In the genomic region with DNA sequence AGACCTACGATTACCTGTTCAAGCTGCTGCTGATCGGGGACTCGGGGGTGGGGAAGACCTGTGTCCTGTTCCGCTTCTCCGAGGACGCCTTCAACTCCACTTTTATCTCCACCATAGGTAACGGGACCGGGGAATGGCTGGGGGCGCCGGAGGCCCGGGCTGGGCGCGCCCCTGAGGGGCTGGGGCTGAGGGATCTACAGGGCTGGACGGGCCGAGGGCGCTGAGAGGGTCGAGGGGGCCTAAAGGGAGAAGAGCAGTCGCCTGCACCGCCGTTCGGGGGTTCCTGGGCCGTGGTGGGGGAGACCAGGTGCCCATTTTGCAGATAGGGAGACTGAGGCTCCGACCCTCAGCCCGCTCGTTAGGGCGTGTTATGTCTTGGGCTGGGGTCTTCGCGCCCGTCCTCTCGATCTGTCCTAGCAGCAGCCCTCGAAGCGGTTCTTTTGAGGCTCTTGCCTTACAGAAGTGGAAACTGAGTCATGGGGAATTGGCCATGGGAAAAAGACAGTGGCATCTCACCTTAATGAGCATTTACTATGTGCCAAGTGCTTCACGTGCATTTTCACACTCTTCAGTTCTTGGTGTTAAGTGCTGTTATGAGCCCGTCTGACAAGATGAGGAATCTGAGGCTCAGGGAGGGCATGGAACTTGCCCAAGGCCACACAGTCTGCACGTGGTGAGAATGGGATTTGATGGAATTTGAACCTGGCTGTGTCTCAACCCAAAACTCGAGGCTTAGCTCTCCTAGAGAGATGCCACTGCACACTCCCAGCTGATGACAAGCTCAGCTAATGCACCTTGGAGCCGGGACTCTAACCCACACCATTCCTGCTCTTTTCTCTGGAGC, we compare ENCODE assay signal across 8 cellular contexts. TPM values are rescaled to one million over a fixed set of nuclear protein-coding genes. Genes with fewer than 3 reads are reported as not detected.
A peak's percentile ranks its signal among the peaks of the same experiment; 100 is the strongest.
DNase-seq lines count a peak whose midpoint lies in the region; ATAC-seq and TF ChIP-seq lines count a peak whose summit lies in the region.

No MANE protein-coding gene starts in this region.

- H3K4me2 ChIP-seq in skeletal muscle satellite cell (ENCODE audit: low read length) = peak overlapping the region; percentile 99

- H3K9me3 Mint-ChIP-seq in T-cell (no peaks in the 10 kb centered on the region), glutamatergic neuron (ENCODE audit: unreplicated experiment) (peaks cover 4% of the 10 kb centered on the region)

- CTCF ChIA-PET in T-cell (lab: Charles Lee) = interaction anchor here in 1 of 2 donors (1.9 to 2.0 kb wide), 2 partner anchors 26 to 41 kb away, joined by 5 to 10 read pairs; no protein-coding TSS in a partner anchor

- H3K9me3 ChIP-seq in skeletal muscle satellite cell (replicated peaks; ENCODE audit: low read length) = no peaks in the 10 kb centered on the region

- H3K27me3 Mint-ChIP-seq in T-cell = no peaks in the 10 kb centered on the region
- H3K27me3 Mint-ChIP-seq in glutamatergic neuron (ENCODE audit: unreplicated experiment) = peaks cover 2% of the 10 kb centered on the region

- H3K4me1 Mint-ChIP-seq in T-cell (peaks cover 36 to 47% (median 45%) of the 10 kb centered on the region in 3 donors), glutamatergic neuron (ENCODE audit: low read depth, unreplicated experiment) (no peaks in the 10 kb centered on the region)

- ATAC-seq in T-cell (replicated peaks in 1 of 4) = no peak
- no peak for ATAC-seq in GM21360 (IDR thresholded peaks at IDR 0.05; ENCODE audit: unreplicated experiment)

- H3K36me3 ChIP-seq in skeletal muscle satellite cell (ENCODE audit: insufficient read depth, low read length) = no peaks in the 10 kb centered on the region

- H3K4me3 ChIP-seq in skeletal muscle satellite cell (ENCODE audit: low read length) = peak overlapping the region; percentile 93

- H3K27ac Mint-ChIP-seq in T-cell (peak overlapping the region; percentile 97 to 98), glutamatergic neuron (ENCODE audit: unreplicated experiment) (peak overlapping the region; percentile 79)

- H3K36me3 Mint-ChIP-seq in T-cell = peaks cover 11% of the 10 kb centered on the region
- H3K36me3 Mint-ChIP-seq in glutamatergic neuron (ENCODE audit: unreplicated experiment) = no peaks in the 10 kb centered on the region

- H3K27me3 ChIP-seq in skeletal muscle satellite cell (ENCODE audit: control insufficient read depth, insufficient read depth, low read length) = no peaks in the 10 kb centered on the region

- POLR2A ChIA-PET in T-cell (lab: Charles Lee) = interaction anchor here in 1 of 2 donors (0.5 to 0.8 kb wide), 2 partner anchors 47 to 73 kb away, joined by 3 to 7 read pairs; a partner anchor contains a TSS

- no peak for TF ChIP-seq CTCF in glutamatergic neuron (IDR thresholded peaks at IDR 0.05; ENCODE audit: partially characterized antibody, unreplicated experiment)

- H3K4me3 Mint-ChIP-seq in T-cell (peak overlapping the region; percentile 94 to 98 (median 97)), glutamatergic neuron (ENCODE audit: unreplicated experiment) (peak overlapping the region; percentile 94)

- peak overlapping the region; percentile 97 for H3K9ac ChIP-seq in skeletal muscle satellite cell (ENCODE audit: low read depth, low read length)

- TF ChIP-seq POLR2A in GM19099 (IDR thresholded peaks at IDR 0.05; ENCODE audit: extremely low read depth, insufficient read length, low read depth) = peak; percentile 86

- peaks cover 15% of the 10 kb centered on the region for H3K4me1 ChIP-seq in skeletal muscle satellite cell (ENCODE audit: control insufficient read depth, insufficient read depth, low read length)

- DNase-seq in T-cell (no peak), glutamatergic neuron (no peak), AML-193 (lab: John Stamatoyannopoulos, UW) (no peak), NCI-H526 treated with DMSO at 0.1 percent for 48 hours (lab: John Stamatoyannopoulos, UW) (no peak), NCI-H2081 (lab: John Stamatoyannopoulos, UW) (no peak)

RNA-seq across cellular contexts. Expression of a gene that starts 0.4 kb away (rescaled TPM):
- total RNA-seq in T-cell (10 to 100 TPM; 67.0 to 84.5 (median 71.7) TPM), glutamatergic neuron (ENCODE audit: unreplicated experiment) (58.9 TPM)
- 69.0 and 80.6 TPM in 2 replicates for total RNA-seq in skeletal muscle satellite cell (2012; rRNA removed)

RNA-seq across cellular contexts. Expression of a gene that starts 31.4 kb away (rescaled TPM):
- total RNA-seq in T-cell (10 to 100 TPM; 23.5 to 37.0 (median 28.5) TPM), glutamatergic neuron (ENCODE audit: unreplicated experiment) (not detected)
- not detected in 2 replicates for total RNA-seq in skeletal muscle satellite cell (2012; rRNA removed)

RNA-seq across cellular contexts. Expression of a gene that starts 35.8 kb away (rescaled TPM):
- total RNA-seq in T-cell (100 to 1,000 TPM in 2 of 5 donors, 10 to 100 TPM in 3; 83.6 to 189 (median 99.5) TPM), glutamatergic neuron (ENCODE audit: unreplicated experiment) (310 TPM)
- total RNA-seq in skeletal muscle satellite cell (2012; rRNA removed) = 950 and 979 TPM in 2 replicates

Comparison
In these comparisons a context has a peak if more than half of its experiments do, and no peak if none do; other contexts are left out.
1. RNA of a gene that starts 31.4 kb away (total RNA-seq): 23.5 to 37.0 TPM in T-cell; not detected in glutamatergic neuron (single experiment); every median in the first group is over 10 times any median in the second.